Comparison of ENCODE assay signal across 19 cellular contexts in the genomic region with DNA sequence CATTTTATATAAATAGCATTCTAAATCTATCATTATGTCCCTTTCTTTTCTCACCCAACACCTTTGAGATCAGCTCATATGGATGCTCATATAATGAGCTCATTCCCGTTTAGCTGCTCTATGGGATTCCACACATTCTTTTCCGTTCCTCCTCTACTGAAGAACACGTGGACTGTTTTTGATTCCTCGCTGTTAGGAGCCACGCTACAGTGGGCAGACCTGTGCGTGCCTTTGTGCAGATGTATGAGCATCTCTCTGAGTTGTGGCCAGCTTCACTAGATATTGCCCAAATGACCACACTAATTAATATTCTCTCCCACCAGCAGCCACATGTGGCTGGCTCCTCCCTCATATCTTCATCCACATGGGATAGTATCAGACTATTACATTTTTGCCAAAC. TPM values are rescaled to one million over a fixed set of nuclear protein-coding genes. Genes with fewer than 3 reads are reported as not detected.
DNase-seq lines count a peak whose midpoint lies in the region; ATAC-seq, FAIRE-seq and TF ChIP-seq lines count a peak whose summit lies in the region.
"Had no signal": no experiment of that assay in that cellular context is flagged by ENCODE, and none has a peak within 500 bp of the region (broad histone marks: within the 10 kb centered on the region; RNA-seq: fewer than 3 reads in every experiment).

No MANE protein-coding gene starts in this region.

- peaks cover 38% of the 10 kb centered on the region for H3K27me3 ChIP-seq in left ventricle myocardium inferior (ENCODE audit: low read depth)
- no peaks in the 10 kb centered on the region for H3K27me3 ChIP-seq in OCI-LY1 (ENCODE audit: insufficient read depth, low read length)
- H3K27me3 ChIP-seq in foreskin keratinocyte = peaks cover 29% of the 10 kb centered on the region
- H3K27me3 ChIP-seq in MG63 = no peaks in the 10 kb centered on the region
- H3K27me3 ChIP-seq in mammary epithelial cell (ENCODE audit: insufficient read depth, low read length) = peaks cover 2% of the 10 kb centered on the region

- FAIRE-seq in urothelium cell line (lab: Jason Lieb, UNC) = no peak
- FAIRE-seq: endometrium had no signal

- no peak for TF ChIP-seq CTCF in left ventricle myocardium inferior (IDR thresholded peaks at IDR 0.05; ENCODE audit: borderline replicate concordance)
- TF ChIP-seq CTCF in OCI-LY1 (IDR thresholded peaks at IDR 0.05; ENCODE audit: low read length) = no peak
- TF ChIP-seq CTCF in foreskin keratinocyte (conservative IDR thresholded peaks at IDR 0.05) = no peak
- no peak for TF ChIP-seq CTCF in mammary epithelial cell (conservative IDR thresholded peaks at IDR 0.05 in 1 of 2, IDR thresholded peaks at IDR 0.05 in 1 of 2; ENCODE audit: extremely low read depth in 1 of 2, insufficient read depth in 1 of 2, low read depth in 1 of 2, low read length in 2 of 2)

- CTCF ChIA-PET in mammary epithelial cell (lab: Charles Lee; ENCODE audit: low non-redundant PET) = no interaction called here

- dilution Hi-C loops in mammary epithelial cell (cut with HindIII; ENCODE audit: low sequenced_read_pairs) = no loop called here

- no peaks in the 10 kb centered on the region for H3K9me2 ChIP-seq in OCI-LY1 (ENCODE audit: low read depth, low read length)

- H3K9me3 ChIP-seq in left ventricle myocardium inferior (replicated peaks) (no peaks in the 10 kb centered on the region), OCI-LY1 (ENCODE audit: low read length) (no peaks in the 10 kb centered on the region), MG63 (no peaks in the 10 kb centered on the region), mammary epithelial cell (replicated peaks; ENCODE audit: insufficient read depth, low read length) (no peaks in the 10 kb centered on the region)
- H3K9me3 ChIP-seq: tibial artery had no signal

- no peak overlapping the region for H3K4me3 ChIP-seq in left ventricle myocardium inferior
- no peak overlapping the region for H3K4me3 ChIP-seq in OCI-LY1 (ENCODE audit: low read depth, low read length, poor library complexity, severe bottlenecking)
- no peak overlapping the region for H3K4me3 ChIP-seq in MG63
- no peak overlapping the region for H3K4me3 ChIP-seq in mammary epithelial cell (replicated peaks in 1 of 3; ENCODE audit: insufficient read depth in 1 of 3, low read depth in 2 of 3, low read length in 3 of 3)
- H3K4me3 ChIP-seq: tibial artery had no signal

- H3K9ac ChIP-seq in OCI-LY1 (ENCODE audit: low read length) (no peak overlapping the region), mammary epithelial cell (ENCODE audit: insufficient read depth, low read length) (no peak overlapping the region)

- H3K27ac ChIP-seq in left ventricle myocardium inferior (replicated peaks) = no peak overlapping the region
- peak overlapping the region; percentile 92 for H3K27ac ChIP-seq in OCI-LY1 (ENCODE audit: low read depth, low read length, poor library complexity, severe bottlenecking)
- no peak overlapping the region for H3K27ac ChIP-seq in foreskin keratinocyte
- no peak overlapping the region for H3K27ac ChIP-seq in mammary epithelial cell (ENCODE audit: insufficient read depth, low read depth, low read length)
- H3K27ac ChIP-seq: 22Rv1, tibial artery had no signal

- H4K20me1 ChIP-seq in OCI-LY1 (ENCODE audit: insufficient read depth, low read length) (no peaks in the 10 kb centered on the region), mammary epithelial cell (ENCODE audit: insufficient read depth, low read length) (no peaks in the 10 kb centered on the region)

- peak; percentile 20 for ATAC-seq in Right ventricle myocardium inferior
- ATAC-seq in foreskin keratinocyte = no peak
- ATAC-seq: naive thymus-derived CD4-positive, alpha-beta T cell had no signal

- no peak overlapping the region for H2AFZ ChIP-seq in OCI-LY1 (ENCODE audit: low read length)
- H2AFZ ChIP-seq in mammary epithelial cell (ENCODE audit: low read depth, low read length) = no peak overlapping the region

- no peaks in the 10 kb centered on the region for H3K79me2 ChIP-seq in OCI-LY1 (ENCODE audit: insufficient read depth, low read length)
- no peaks in the 10 kb centered on the region for H3K79me2 ChIP-seq in mammary epithelial cell (ENCODE audit: insufficient read depth, low read length)

- BruUV-seq in mammary epithelial cell (replicated peaks; lab: Mats Ljungman, UMichigan) = no TSS peak

- in situ Hi-C loops in mammary epithelial cell (cut with MboI; ENCODE audit: low sequenced_read_pairs in 2 of 2) = no loop called here

- intact Hi-C loops in Right ventricle myocardium inferior (cut with DNase I) = no loop called here
- intact Hi-C loops in left ventricle myocardium inferior (cut with micrococcal nuclease) = no loop called here
- intact Hi-C loops in mammary epithelial cell (cut with micrococcal nuclease) = no loop called here

- DNase-seq in Right ventricle myocardium inferior (ENCODE audit: missing footprints) (no peak), left ventricle myocardium inferior (no peak), foreskin keratinocyte (peak; percentile 22 to 50), urothelium cell line (ENCODE audit: low spot score) (peak; percentile 40), MG63 (no peak), amniotic stem cell (lab: John Stamatoyannopoulos, UW) (no peak), mammary epithelial cell (no peak)
- DNase-seq: activated CD4-positive, CD25-positive, alpha-beta regulatory T cell treated with anti-CD3 and anti-CD28 coated beads, Interleukin-2, amount 50 U/mL, for 72 hours; activated CD8-positive, alpha-beta memory T cell treated with anti-CD3 and anti-CD28 coated beads, Interleukin-2, amount 50 U/mL, for 48 hours; caudate nucleus; COR-L47; NCI-H1694 treated with DMSO at 0.1 percent for 48 hours; NCI-H524 treated with DMSO at 0.1 percent for 48 hours; stimulated activated CD8-positive, alpha-beta memory T cell treated with anti-CD3 and anti-CD28 coated beads, Interleukin-4, amount 100 ng/mL, for 48 hours; tibial artery had no signal

- H3F3A ChIP-seq in OCI-LY1 (ENCODE audit: insufficient read depth, low read length) = no peaks in the 10 kb centered on the region

- H3K4me2 ChIP-seq in OCI-LY1 (ENCODE audit: low read length) (no peak overlapping the region; the same call in 1 of the 2 replicates), mammary epithelial cell (ENCODE audit: insufficient read depth, low read depth, low read length) (no peak overlapping the region)

- H3K4me1 ChIP-seq in left ventricle myocardium inferior (no peaks in the 10 kb centered on the region), OCI-LY1 (ENCODE audit: insufficient read depth, low read length, severe bottlenecking) (peaks cover 80% of the 10 kb centered on the region), foreskin keratinocyte (no peaks in the 10 kb centered on the region), mammary epithelial cell (ENCODE audit: insufficient read depth, low read length) (no peaks in the 10 kb centered on the region)
- H3K4me1 ChIP-seq: tibial artery had no signal

- WGBS in mammary epithelial cell (ENCODE audit: low coverage, missing lambda C conversion rate) = 26% methylated on average over 6 of the region's 6 CpGs

- H3K36me3 ChIP-seq in left ventricle myocardium inferior (no peaks in the 10 kb centered on the region), OCI-LY1 (ENCODE audit: insufficient read depth, low read length) (no peaks in the 10 kb centered on the region), MG63 (no peaks in the 10 kb centered on the region), mammary epithelial cell (ENCODE audit: insufficient read depth, low read length) (no peaks in the 10 kb centered on the region)
- H3K36me3 ChIP-seq: tibial artery had no signal

RNA-seq across cellular contexts. Expression of a gene that starts 6.0 kb away (rescaled TPM):
- total RNA-seq in Right ventricle myocardium inferior (not detected), left ventricle myocardium inferior (not detected), foreskin keratinocyte (not detected in 2 replicates), mammary epithelial cell (not detected)
- polyA plus RNA-seq in foreskin keratinocyte (not detected in 2 replicates), mammary epithelial cell (not detected)
- total RNA-seq in MG63 (2014; rRNA removed; shearing (Covaris generic); ENCODE audit: low replicate concordance) = not detected in 2 replicates
- polyA minus RNA-seq in mammary epithelial cell = not detected

Comparison
In these comparisons a context has a peak if more than half of its experiments do, and no peak if none do; other contexts are left out.
1. DNase-seq: peak in foreskin keratinocyte (2 of 2) and urothelium cell line (single experiment); none in Right ventricle myocardium inferior (single experiment), left ventricle myocardium inferior (single experiment), MG63 (single experiment), amniotic stem cell (single experiment) and mammary epithelial cell (single experiment).